Comparison of ENCODE assay signal across 12 cellular contexts in the genomic region with DNA sequence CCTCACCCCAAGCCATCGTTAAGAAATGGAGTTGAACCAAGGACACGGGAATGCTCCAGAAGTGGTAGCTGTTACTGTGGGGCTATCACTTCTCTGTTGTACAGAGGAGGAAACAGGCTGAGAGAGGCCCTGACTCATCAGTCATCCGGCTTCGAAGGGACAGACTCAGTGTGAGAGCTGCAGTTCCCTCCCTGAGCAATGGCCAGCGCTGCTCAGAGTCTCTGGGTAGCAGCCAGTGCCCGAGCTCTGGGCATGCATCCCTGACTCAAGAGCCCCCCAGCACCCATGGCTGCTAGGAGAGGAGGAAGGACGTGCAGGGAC.
A peak's percentile ranks its signal among the peaks of the same experiment; 100 is the strongest.
DNase-seq lines count a peak whose midpoint lies in the region; ATAC-seq and TF ChIP-seq lines count a peak whose summit lies in the region.
"Had no signal": no experiment of that assay in that cellular context is flagged by ENCODE, and none has a peak within 500 bp of the region (broad histone marks: within the 10 kb centered on the region; RNA-seq: fewer than 3 reads in every experiment).

No MANE protein-coding gene starts in this region.

- intact Hi-C loops in Right ventricle myocardium superior (cut with DNase I) (no loop called here), cardiac septum (cut with DNase I) (no loop called here)

- no peak for ATAC-seq in Right ventricle myocardium superior (ENCODE audit: poor library complexity)
- ATAC-seq in HG02852 (IDR thresholded peaks at IDR 0.05; ENCODE audit: unreplicated experiment) = no peak

- TF ChIP-seq CTCF in astrocyte of the spinal cord (IDR thresholded peaks at IDR 0.05; ENCODE audit: low read depth, low read length) = no peak

- no peak overlapping the region for H3K4me3 ChIP-seq in astrocyte of the spinal cord (ENCODE audit: low read depth, low read length)
- H3K4me3 ChIP-seq: adrenal gland, PC-9, sigmoid colon had no signal

- peak; percentile 10 for DNase-seq in Right ventricle myocardium superior
- no peak for DNase-seq in cardiac septum (ENCODE audit: low spot score)
- DNase-seq in astrocyte of the spinal cord (ENCODE audit: low read depth, low spot score) = peak; percentile 67
- DNase-seq in hepatic stellate cell (ENCODE audit: low spot score) = peak; percentile 35
- DNase-seq in stromal cell of bone marrow (ENCODE audit: low read depth) = peak; percentile 4
- no peak for DNase-seq in T-helper 2 cell
- no peak for DNase-seq in stimulated activated CD4-positive, alpha-beta T cell treated with anti-CD3 and anti-CD28 coated beads, Interleukin-4, amount 100 ng/mL, for 4 hours
- DNase-seq: adrenal gland, NCI-H345, PC-9, sigmoid colon had no signal

- in situ Hi-C loops in astrocyte of the spinal cord (cut with HindIII; ENCODE audit: low sequenced_read_pairs) = no loop called here

Comparison
In these comparisons a context has a peak if more than half of its experiments do, and no peak if none do; other contexts are left out.
1. DNase-seq: peak in Right ventricle myocardium superior (single experiment), astrocyte of the spinal cord (single experiment), hepatic stellate cell (single experiment) and stromal cell of bone marrow (single experiment); none in cardiac septum (single experiment), T-helper 2 cell (0 of 5) and stimulated activated CD4-positive, alpha-beta T cell treated with anti-CD3 and anti-CD28 coated beads, Interleukin-4, amount 100 ng/mL, for 4 hours (0 of 2).